19 cellular contexts compared by ENCODE assay signal in genomic region chr15:87207945-87208580, GRCh38.
DNase-seq lines count a peak whose midpoint lies in the region; ATAC-seq and TF ChIP-seq lines count a peak whose summit lies in the region.
"Had no signal": no experiment of that assay in that cellular context is flagged by ENCODE, and none has a peak within 500 bp of the region (broad histone marks: within the 10 kb centered on the region; RNA-seq: fewer than 3 reads in every experiment).

No MANE protein-coding gene starts in this region.

- no peaks in the 10 kb centered on the region for H3K79me2 ChIP-seq in ACC112 (ENCODE audit: control insufficient read depth, insufficient read depth, low read length, unreplicated experiment)

- ATAC-seq in SK-N-SH treated with all-trans-retinoic acid at 6 μM for 48 hours (peak; percentile 95), aorta (ENCODE audit: low FRiP score) (no peak)
- ATAC-seq: activated T-cell treated with anti-CD3 and anti-CD28 coated beads, Interleukin-2, amount 50 U/mL, for 4 hours; Right ventricle myocardium inferior had no signal

- intact Hi-C loops in aorta (cut with DNase I) = no loop called here

- H3K27ac ChIP-seq in ACC112 (ENCODE audit: low read depth, low read length) (peak overlapping the region; percentile 68), aorta (ENCODE audit: low read depth in 1 of 2, low read length in 2 of 2) (no peak overlapping the region)
- H3K27ac ChIP-seq: neural progenitor cell, transverse colon had no signal

- DNase-seq in HS-5 (ENCODE audit: low read depth) (peak; percentile 77), fibroblast of the aortic adventitia (ENCODE audit: low read depth) (peak; percentile 87), NCI-H1092 (lab: John Stamatoyannopoulos, UW) (no peak), aorta (no peak), BE2C (no peak), NCI-H2107 (lab: John Stamatoyannopoulos, UW) (no peak)
- DNase-seq: activated CD4-positive, alpha-beta T cell treated with anti-CD3 and anti-CD28 coated beads, Interleukin-2, amount 50 U/mL, for 1 hour; activated T-cell treated with anti-CD3 and anti-CD28 coated beads, Interleukin-2, amount 50 U/mL, for 4 hours; amniotic stem cell; Caco-2; NCI-H1436 treated with DMSO at 0.1 percent for 48 hours; NCI-H69; retina; stimulated activated CD4-positive, alpha-beta T cell treated with anti-CD3 and anti-CD28 coated beads, Interleukin-4, amount 100 ng/mL, for 1 hour; transverse colon had no signal

- H3K36me3 ChIP-seq in ACC112 (ENCODE audit: insufficient read depth, low read length) (no peaks in the 10 kb centered on the region), aorta (ENCODE audit: control insufficient read depth in 1 of 2, insufficient read depth in 2 of 2, low read length in 1 of 2) (no peaks in the 10 kb centered on the region), BE2C (no peaks in the 10 kb centered on the region)
- H3K36me3 ChIP-seq: neural progenitor cell, transverse colon had no signal

- H3K9me3 ChIP-seq in aorta (ENCODE audit: control insufficient read depth, low read length) (no peaks in the 10 kb centered on the region), BE2C (no peaks in the 10 kb centered on the region)
- H3K9me3 ChIP-seq: Caco-2, transverse colon had no signal

- TF ChIP-seq CTCF in fibroblast of the aortic adventitia (IDR thresholded peaks at IDR 0.05; ENCODE audit: insufficient read depth, low read length) (no peak), BE2C (IDR thresholded peaks at IDR 0.05; ENCODE audit: low read depth, low read length) (no peak)

- no peak overlapping the region for H3K4me3 ChIP-seq in ACC112 (ENCODE audit: low read depth, low read length)
- H3K4me3 ChIP-seq in fibroblast of the aortic adventitia (ENCODE audit: low read depth, low read length) = no peak overlapping the region
- H3K4me3 ChIP-seq in aorta (ENCODE audit: low read length in 2 of 2) = no peak overlapping the region
- H3K4me3 ChIP-seq in BE2C (ENCODE audit: low read depth, low read length) = no peak overlapping the region
- H3K4me3 ChIP-seq: neural progenitor cell, transverse colon had no signal

- H3K27me3 ChIP-seq in ACC112 (ENCODE audit: insufficient read depth, low read length) (no peaks in the 10 kb centered on the region), aorta (ENCODE audit: control insufficient read depth in 1 of 2, insufficient read depth in 2 of 2, low read length in 1 of 2) (no peaks in the 10 kb centered on the region), BE2C (no peaks in the 10 kb centered on the region)
- H3K27me3 ChIP-seq: neural progenitor cell, transverse colon had no signal

- H3K4me1 ChIP-seq in ACC112 (ENCODE audit: control insufficient read depth, insufficient read depth, low read length, unreplicated experiment) (peaks cover 10% of the 10 kb centered on the region), aorta (ENCODE audit: control insufficient read depth in 1 of 2, insufficient read depth in 2 of 2, low read length in 2 of 2) (no peaks in the 10 kb centered on the region), BE2C (peaks cover 6% of the 10 kb centered on the region)
- H3K4me1 ChIP-seq: Caco-2, transverse colon had no signal

- no peak overlapping the region for H2AFZ ChIP-seq in ACC112 (ENCODE audit: low read length, unreplicated experiment)
- H2AFZ ChIP-seq: neural progenitor cell had no signal

TF ChIP-seq in SK-N-SH treated with all-trans-retinoic acid at 6 μM for 48 hours, 23 proteins besides CTCF, POLR2A, EP300 and RAD21:
- TF ChIP-seq PPARA (CRISPR knock-in tag; IDR thresholded peaks at IDR 0.05; ENCODE audit: borderline replicate concordance) (no peak), CSDC2 (CRISPR knock-in tag; IDR thresholded peaks at IDR 0.05) (no peak), ZNF565 (CRISPR knock-in tag; conservative IDR thresholded peaks at IDR 0.05; ENCODE audit: low read depth) (no peak), ZC3H10 (CRISPR knock-in tag; IDR thresholded peaks at IDR 0.05) (no peak), ISL1 (CRISPR knock-in tag; IDR thresholded peaks at IDR 0.05) (peak; percentile 61), TSHZ2 (CRISPR knock-in tag; IDR thresholded peaks at IDR 0.05) (no peak), GLIS3 (CRISPR knock-in tag; IDR thresholded peaks at IDR 0.05) (no peak), POU6F1 (CRISPR knock-in tag; IDR thresholded peaks at IDR 0.05; ENCODE audit: borderline replicate concordance, low read depth) (no peak), TCF4 (CRISPR knock-in tag; IDR thresholded peaks at IDR 0.05; ENCODE audit: borderline replicate concordance) (no peak)

Comparison
In these comparisons a context has a peak if more than half of its experiments do, and no peak if none do; other contexts are left out.
1. DNase-seq: peak in HS-5 (single experiment) and fibroblast of the aortic adventitia (single experiment); none in NCI-H1092 (single experiment), aorta (0 of 2), BE2C (single experiment) and NCI-H2107 (single experiment).